ENCODE assay signal across 11 cellular contexts in genomic region chr3:38480093-38480445, GRCh38. TPM values are rescaled to one million over a fixed set of nuclear protein-coding genes. Genes with fewer than 3 reads are reported as not detected.
DNase-seq lines count a peak whose midpoint lies in the region; ATAC-seq and TF ChIP-seq lines count a peak whose summit lies in the region.
"Had no signal": no experiment of that assay in that cellular context is flagged by ENCODE, and none has a peak within 500 bp of the region (broad histone marks: within the 10 kb centered on the region; RNA-seq: fewer than 3 reads in every experiment).

No MANE protein-coding gene starts in this region.

- no peak for ATAC-seq in Panc1

- H3K9ac ChIP-seq in endodermal cell (ENCODE audit: extremely low read depth, low read length, poor library complexity, severe bottlenecking) (no peak overlapping the region), colonic mucosa (ENCODE audit: low read depth in 2 of 2, low read length in 2 of 2) (no peak overlapping the region)

- no peaks in the 10 kb centered on the region for H3K36me3 Mint-ChIP-seq in HFFc6 (ENCODE audit: low read depth)
- H3K36me3 Mint-ChIP-seq in endodermal cell (ENCODE audit: low read depth) = peaks cover 60% of the 10 kb centered on the region
- H3K36me3 Mint-ChIP-seq in type B pancreatic cell = peaks cover 15% of the 10 kb centered on the region
- H3K36me3 Mint-ChIP-seq in activated CD4-positive, alpha-beta T cell treated with anti-CD3 and anti-CD28 coated beads, Interleukin-2, amount 10 ng/mL, durations not matched to agents 24 days and 14 days (ENCODE audit: low read depth) = peaks cover 17% of the 10 kb centered on the region

- H3K27me3 Mint-ChIP-seq in HFFc6 (ENCODE audit: insufficient read depth) = peaks cover 2% of the 10 kb centered on the region; the same call in 1 of the 2 replicates
- no peaks in the 10 kb centered on the region for H3K27me3 Mint-ChIP-seq in endodermal cell (ENCODE audit: insufficient read depth)
- H3K27me3 Mint-ChIP-seq in type B pancreatic cell = no peaks in the 10 kb centered on the region
- no peaks in the 10 kb centered on the region for H3K27me3 Mint-ChIP-seq in activated CD4-positive, alpha-beta T cell treated with anti-CD3 and anti-CD28 coated beads, Interleukin-2, amount 10 ng/mL, durations not matched to agents 24 days and 14 days

- intact Hi-C loops in Panc1 (cut with micrococcal nuclease; ENCODE audit: unreplicated experiment) (loop anchor here (2.0 kb wide), 1 partner anchor 133 kb away; the partner anchor contains the start of gene XYLB), colonic mucosa (cut with DNase I) (loop anchor here (2.0 kb wide), 1 partner anchor 133 kb away; the partner anchor contains the start of gene XYLB)
- intact Hi-C loops in activated CD4-positive, alpha-beta T cell treated with anti-CD3 and anti-CD28 coated beads, Interleukin-2, amount 10 ng/mL, durations not matched to agents 24 days and 14 days (cut with micrococcal nuclease) = loop anchor here (1.0 to 10.0 kb wide), 3 partner anchors 134 to 505 kb away; partner anchors contain the start of gene XYLB

- H3K9me3 ChIP-seq in Panc1 (ENCODE audit: control insufficient read depth, insufficient read depth, low read depth, low read length) (no peaks in the 10 kb centered on the region), endodermal cell (ENCODE audit: control insufficient read depth, low read length) (no peaks in the 10 kb centered on the region), colonic mucosa (no peaks in the 10 kb centered on the region)
- H3K9me3 ChIP-seq: Peyer's patch had no signal

- no peaks in the 10 kb centered on the region for H3K27me3 ChIP-seq in Panc1 (ENCODE audit: control insufficient read depth, insufficient read depth, low read length)
- H3K27me3 ChIP-seq in endodermal cell (ENCODE audit: control insufficient read depth, insufficient read depth, low read length, poor library complexity, severe bottlenecking) = no peaks in the 10 kb centered on the region
- no peaks in the 10 kb centered on the region for H3K27me3 ChIP-seq in colonic mucosa
- H3K27me3 ChIP-seq: Peyer's patch had no signal

- H3K27ac Mint-ChIP-seq in HFFc6 (no peak overlapping the region), endodermal cell (no peak overlapping the region), type B pancreatic cell (no peak overlapping the region)
- H3K27ac Mint-ChIP-seq in activated CD4-positive, alpha-beta T cell treated with anti-CD3 and anti-CD28 coated beads, Interleukin-2, amount 10 ng/mL, durations not matched to agents 24 days and 14 days = no peak overlapping the region

- CTCF ChIA-PET in Panc1 (lab: Charles Lee) = interaction anchor here (1.5 kb wide), 1 partner anchor 134 kb away, joined by 8 read pairs; the partner anchor contains the start of gene XYLB

- BruUV-seq in Panc1 (replicated peaks; lab: Mats Ljungman, UMichigan) = no TSS peak

- H3K9me3 Mint-ChIP-seq in HFFc6 (no peaks in the 10 kb centered on the region), endodermal cell (no peaks in the 10 kb centered on the region), type B pancreatic cell (no peaks in the 10 kb centered on the region)
- H3K9me3 Mint-ChIP-seq in activated CD4-positive, alpha-beta T cell treated with anti-CD3 and anti-CD28 coated beads, Interleukin-2, amount 10 ng/mL, durations not matched to agents 24 days and 14 days = no peaks in the 10 kb centered on the region

- no peak overlapping the region for H3K27ac ChIP-seq in Panc1 (ENCODE audit: low read length)
- H3K27ac ChIP-seq in endodermal cell (ENCODE audit: low read depth, low read length) = no peak overlapping the region
- H3K27ac ChIP-seq in colonic mucosa = no peak overlapping the region
- H3K27ac ChIP-seq: Peyer's patch had no signal

- DNase-seq in HFFc6 = no peak
- no peak for DNase-seq in Panc1 (ENCODE audit: low read depth, low spot score)
- no peak for DNase-seq in endodermal cell
- no peak for DNase-seq in type B pancreatic cell (ENCODE audit: extremely low spot score, unreplicated experiment)
- no peak for DNase-seq in kidney glomerular epithelial cell (lab: John Stamatoyannopoulos, UW)
- no peak for DNase-seq in colonic mucosa
- DNase-seq in activated CD4-positive, alpha-beta T cell treated with anti-CD3 and anti-CD28 coated beads, Interleukin-2, amount 10 ng/mL, durations not matched to agents 24 days and 14 days = no peak
- DNase-seq: NCI-H1694, NCI-H526 treated with DMSO at 0.1 percent for 48 hours, SIG-M5 had no signal

- H3K36me3 ChIP-seq in Panc1 (ENCODE audit: control insufficient read depth, insufficient read depth, low read length) (no peaks in the 10 kb centered on the region), endodermal cell (ENCODE audit: control insufficient read depth, insufficient read depth, low read length) (peaks cover 65% of the 10 kb centered on the region), colonic mucosa (no peaks in the 10 kb centered on the region)

- H3K4me3 ChIP-seq in Panc1 (ENCODE audit: low read depth in 2 of 2, low read length in 2 of 2) = no peak overlapping the region
- no peak overlapping the region for H3K4me3 ChIP-seq in endodermal cell (ENCODE audit: low read length)
- H3K4me3 ChIP-seq in colonic mucosa = no peak overlapping the region
- H3K4me3 ChIP-seq: Peyer's patch had no signal

- no peaks in the 10 kb centered on the region for H3K4me1 ChIP-seq in Panc1 (ENCODE audit: control insufficient read depth, insufficient read depth, low read length)
- H3K4me1 ChIP-seq in endodermal cell (ENCODE audit: control insufficient read depth, insufficient read depth, low read length) = no peaks in the 10 kb centered on the region
- H3K4me1 ChIP-seq in colonic mucosa = no peaks in the 10 kb centered on the region
- H3K4me1 ChIP-seq: Peyer's patch had no signal

- H3K4me3 Mint-ChIP-seq in HFFc6 = no peak overlapping the region
- no peak overlapping the region for H3K4me3 Mint-ChIP-seq in endodermal cell
- H3K4me3 Mint-ChIP-seq in type B pancreatic cell = no peak overlapping the region
- H3K4me3 Mint-ChIP-seq in activated CD4-positive, alpha-beta T cell treated with anti-CD3 and anti-CD28 coated beads, Interleukin-2, amount 10 ng/mL, durations not matched to agents 24 days and 14 days = no peak overlapping the region

- in situ Hi-C loops in Panc1 (cut with HindIII; ENCODE audit: low pct_unique_long_range_greater_than_20kb, low sequenced_read_pairs) = no loop called here

- TF ChIP-seq CTCF in HFFc6 (IDR thresholded peaks at IDR 0.05) (peak; percentile 68), Panc1 (IDR thresholded peaks at IDR 0.05) (peak; percentile 66), endodermal cell (conservative IDR thresholded peaks at IDR 0.05) (peak; percentile 3), type B pancreatic cell (conservative IDR thresholded peaks at IDR 0.05) (peak; percentile 39), colonic mucosa (IDR thresholded peaks at IDR 0.05) (no peak)

- H3K4me1 Mint-ChIP-seq in HFFc6 (ENCODE audit: low read depth) = no peaks in the 10 kb centered on the region
- H3K4me1 Mint-ChIP-seq in endodermal cell = peaks cover 10% of the 10 kb centered on the region
- peaks cover 3% of the 10 kb centered on the region for H3K4me1 Mint-ChIP-seq in type B pancreatic cell (ENCODE audit: unreplicated experiment)
- H3K4me1 Mint-ChIP-seq in activated CD4-positive, alpha-beta T cell treated with anti-CD3 and anti-CD28 coated beads, Interleukin-2, amount 10 ng/mL, durations not matched to agents 24 days and 14 days = no peaks in the 10 kb centered on the region

- POLR2A ChIA-PET in Panc1 (lab: Charles Lee) = no interaction called here

- 85 to 90% methylated on average over 2 of the region's 3 CpGs for WGBS in endodermal cell (ENCODE audit: insufficient coverage in 1 of 2, insufficient read length in 1 of 2), 2 experiments

RNA-seq across cellular contexts. Expression of gene EXOG, which starts 16.1 kb away (rescaled TPM):
- 10 to 100 TPM; 13.9 to 18.8 (median 15.4) TPM for total RNA-seq in HFFc6 (2021; fragmentation: NEBNext Ultra II Directional; extraction: Animal tissue kit (Norgen Biotek cat#: 25700))
- 12.5 TPM for total RNA-seq in Panc1 (2021; ENCODE audit: unreplicated experiment)
- 2.9 TPM for polyA plus RNA-seq in Panc1 (2012; ENCODE audit: insufficient read length)
- 10 to 100 TPM; 11.9 to 13.8 TPM for total RNA-seq in endodermal cell
- polyA plus RNA-seq in endodermal cell (2013, experiment 1 of 2) = 14.8 TPM
- polyA plus RNA-seq in endodermal cell (2013, experiment 2 of 2) = 13.3 TPM
- total RNA-seq in type B pancreatic cell (ENCODE audit: low replicate concordance) = 6.7 and 16.8 TPM in 2 replicates
- total RNA-seq in colonic mucosa = 10 to 100 TPM in 1 of 2 donors, 1 to 10 TPM in 1; 6.1 to 12.0 TPM
- 18.0 and 20.8 TPM in 2 replicates for total RNA-seq in activated CD4-positive, alpha-beta T cell treated with anti-CD3 and anti-CD28 coated beads, Interleukin-2, amount 10 ng/mL, durations not matched to agents 24 days and 14 days

RNA-seq across cellular contexts. Expression of gene ACVR2B, which starts 26.4 kb away (rescaled TPM):
- total RNA-seq in HFFc6 (2021; fragmentation: NEBNext Ultra II Directional; extraction: Animal tissue kit (Norgen Biotek cat#: 25700)) = 1 to 10 TPM; 1.1 to 1.6 (median 1.3) TPM
- total RNA-seq in Panc1 (2021; ENCODE audit: unreplicated experiment) (2.8 TPM), endodermal cell (100 to 1,000 TPM; 108 to 112 TPM), type B pancreatic cell (ENCODE audit: low replicate concordance) (27.1 and 42.8 TPM in 2 replicates), colonic mucosa (1 to 10 TPM; 5.4 to 6.4 TPM)
- polyA plus RNA-seq in Panc1 (2012; ENCODE audit: insufficient read length) = 1.5 TPM
- 41.1 TPM for polyA plus RNA-seq in endodermal cell (2013, experiment 1 of 2)
- polyA plus RNA-seq in endodermal cell (2013, experiment 2 of 2) = 43.0 TPM
- 12.2 and 12.6 TPM in 2 replicates for total RNA-seq in activated CD4-positive, alpha-beta T cell treated with anti-CD3 and anti-CD28 coated beads, Interleukin-2, amount 10 ng/mL, durations not matched to agents 24 days and 14 days
